Comparison of ENCODE assay signal across 22 cellular contexts in the genomic region with DNA sequence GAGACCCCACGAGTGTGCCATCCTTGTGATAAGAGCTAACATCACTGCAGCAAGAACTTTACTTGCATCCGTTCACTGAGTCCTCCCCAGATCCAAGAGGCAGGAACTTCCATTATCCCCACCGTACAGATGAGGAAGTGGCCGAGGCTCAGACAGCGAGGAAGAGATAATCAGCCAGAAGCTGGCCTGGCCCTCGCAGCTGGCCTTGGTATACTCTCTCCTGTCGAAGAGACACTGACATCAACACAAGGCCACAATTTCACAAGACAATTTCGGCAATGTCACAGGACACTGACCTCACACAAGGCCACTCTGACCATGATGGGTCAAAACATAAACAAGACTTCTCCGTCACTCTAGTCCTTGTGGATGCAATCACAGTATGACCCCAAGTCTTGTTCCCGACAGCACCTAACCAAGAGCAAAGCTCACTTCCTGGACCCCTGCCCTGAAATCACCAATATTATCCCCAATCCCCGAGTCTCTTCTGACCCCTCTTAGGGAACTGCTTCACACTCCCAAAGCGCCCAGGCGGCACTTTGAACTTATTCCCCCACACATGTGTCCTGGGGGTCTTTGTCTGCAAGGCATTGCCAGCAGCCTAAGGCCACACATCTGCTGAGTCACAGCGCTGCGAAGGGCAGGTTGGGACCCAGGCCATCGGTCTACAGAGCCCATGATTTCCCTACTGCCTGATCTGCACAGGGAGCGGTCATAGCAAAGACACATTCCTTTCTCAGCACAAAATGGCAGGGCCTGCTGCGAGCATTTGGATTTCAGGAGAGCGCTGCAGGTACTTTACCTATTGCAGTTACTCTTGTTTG. TPM values are rescaled to one million over a fixed set of nuclear protein-coding genes. Genes with fewer than 3 reads are reported as not detected.
DNase-seq lines count a peak whose midpoint lies in the region; ATAC-seq, FAIRE-seq and TF ChIP-seq lines count a peak whose summit lies in the region.
"Had no signal": no experiment of that assay in that cellular context is flagged by ENCODE, and none has a peak within 500 bp of the region (broad histone marks: within the 10 kb centered on the region; RNA-seq: fewer than 3 reads in every experiment).

No MANE protein-coding gene starts in this region.

- H3K9me3 ChIP-seq in ES-I3 (ENCODE audit: control insufficient read depth, insufficient read depth, low read length) (no peaks in the 10 kb centered on the region), T-helper 17 cell (ENCODE audit: control insufficient read depth, low read length, poor library complexity, severe bottlenecking) (no peaks in the 10 kb centered on the region), endothelial cell of umbilical vein (replicated peaks; ENCODE audit: control insufficient read depth, insufficient read depth, low read length) (no peaks in the 10 kb centered on the region), left ventricle myocardium inferior (replicated peaks) (no peaks in the 10 kb centered on the region)
- H3K9me3 ChIP-seq in naive thymus-derived CD4-positive, alpha-beta T cell (ENCODE audit: control insufficient read depth in 2 of 3, low read length in 3 of 3): no peaks in the 10 kb centered on the region
- H3K9me3 ChIP-seq: esophagus muscularis mucosa, MG63, sigmoid colon, tibial artery had no signal

- H3K36me3 Mint-ChIP-seq in T-helper 17 cell (ENCODE audit: low read depth): no peaks in the 10 kb centered on the region
- peaks cover 0 to 4% (median 0%) of the 10 kb centered on the region in 5 donors for H3K36me3 Mint-ChIP-seq in naive thymus-derived CD4-positive, alpha-beta T cell
- no peaks in the 10 kb centered on the region for H3K36me3 Mint-ChIP-seq in activated naive CD8-positive, alpha-beta T cell treated with anti-CD3 and anti-CD28 coated beads for 36 hours

- peak overlapping the region; percentile 4 for H2AFZ ChIP-seq in endothelial cell of umbilical vein (ENCODE audit: low read depth, low read length)

- TF ChIP-seq CTCF in endothelial cell of umbilical vein (IDR thresholded peaks at IDR 0.05; ENCODE audit: extremely low read depth in 1 of 2, insufficient read depth in 1 of 2, low read depth in 1 of 2, low read length in 2 of 2) (no peak), left ventricle myocardium inferior (IDR thresholded peaks at IDR 0.05; ENCODE audit: borderline replicate concordance) (no peak)

- H3K9me3 Mint-ChIP-seq in naive thymus-derived CD4-positive, alpha-beta T cell: no peaks in the 10 kb centered on the region
- no peaks in the 10 kb centered on the region for H3K9me3 Mint-ChIP-seq in activated naive CD8-positive, alpha-beta T cell treated with anti-CD3 and anti-CD28 coated beads for 36 hours

- TF ChIP-seq POLR2A in endothelial cell of umbilical vein (IDR thresholded peaks at IDR 0.05; ENCODE audit: low read depth, low read length): no peak

- H3K36me3 ChIP-seq in ES-I3 (ENCODE audit: insufficient read depth, low read length): no peaks in the 10 kb centered on the region
- no peaks in the 10 kb centered on the region for H3K36me3 ChIP-seq in endothelial cell of umbilical vein (ENCODE audit: control insufficient read depth in 2 of 2, extremely low read depth in 1 of 2, insufficient read depth in 2 of 2, low read length in 2 of 2)
- H3K36me3 ChIP-seq in naive thymus-derived CD4-positive, alpha-beta T cell (ENCODE audit: control insufficient read depth in 2 of 3, insufficient read depth in 3 of 3, low read length in 3 of 3): no peaks in the 10 kb centered on the region
- no peaks in the 10 kb centered on the region for H3K36me3 ChIP-seq in left ventricle myocardium inferior
- H3K36me3 ChIP-seq: esophagus muscularis mucosa, MG63, sigmoid colon, tibial artery had no signal

- no peaks in the 10 kb centered on the region for H3K79me2 ChIP-seq in endothelial cell of umbilical vein (ENCODE audit: control insufficient read depth, insufficient read depth, low read length)

- DNase-seq in T-helper 17 cell (no peak), endothelial cell of umbilical vein (ENCODE audit: low read depth, low spot score) (no peak), NCI-H526 (lab: John Stamatoyannopoulos, UW) (no peak), left ventricle myocardium inferior (no peak), HuH-7 (ENCODE audit: low spot score) (no peak)
- DNase-seq in naive thymus-derived CD4-positive, alpha-beta T cell: no peak
- no peak for DNase-seq in activated naive CD8-positive, alpha-beta T cell treated with anti-CD3 and anti-CD28 coated beads for 36 hours
- DNase-seq: activated CD8-positive, alpha-beta T cell treated with anti-CD3 and anti-CD28 coated beads, Interleukin-2, amount 10 ng/mL, durations not matched to agents 7 days and 5 days; activated gamma-delta T cell treated with Interleukin-2 at 50 U/mL for 16 hours; cortex of kidney; GF-D8; MG63; NCI-H2029; NCI-H69; sigmoid colon; stimulated activated CD4-positive, alpha-beta T cell treated with anti-CD3 and anti-CD28 coated beads, Interleukin-4, amount 100 ng/mL, for 4 hours; T-helper 9 cell; tibial artery had no signal

- H3K4me2 ChIP-seq in endothelial cell of umbilical vein (ENCODE audit: insufficient read depth, low read length): no peak overlapping the region

- intact Hi-C loops in endothelial cell of umbilical vein (cut with micrococcal nuclease) (no loop called here), left ventricle myocardium inferior (cut with micrococcal nuclease) (no loop called here)
- intact Hi-C loops in naive thymus-derived CD4-positive, alpha-beta T cell (cut with micrococcal nuclease): no loop called here

- no peak for FAIRE-seq in endothelial cell of umbilical vein (lab: Jason Lieb, UNC)

- peak overlapping the region; percentile 6 for H3K27ac Mint-ChIP-seq in T-helper 17 cell
- peak overlapping the region in 1 of 9 donors; percentile 43 for H3K27ac Mint-ChIP-seq in naive thymus-derived CD4-positive, alpha-beta T cell
- no peak overlapping the region for H3K27ac Mint-ChIP-seq in activated naive CD8-positive, alpha-beta T cell treated with anti-CD3 and anti-CD28 coated beads for 36 hours
- H3K27ac Mint-ChIP-seq: activated CD8-positive, alpha-beta T cell treated with anti-CD3 and anti-CD28 coated beads, Interleukin-2, amount 10 ng/mL, durations not matched to agents 7 days and 5 days had no signal

- dilution Hi-C loops in endothelial cell of umbilical vein (cut with MboI; ENCODE audit: extremely low pct_ligation_motif_present, low sequenced_read_pairs): no loop called here

- POLR2A ChIA-PET in endothelial cell of umbilical vein (lab: Charles Lee): no interaction called here
- POLR2A ChIA-PET in naive thymus-derived CD4-positive, alpha-beta T cell (lab: Charles Lee): no interaction called here

- H3K9me1 ChIP-seq in endothelial cell of umbilical vein (replicated peaks; ENCODE audit: control insufficient read depth, extremely low read depth, insufficient read depth, low read length): no peaks in the 10 kb centered on the region

- H3K4me3 Mint-ChIP-seq in T-helper 17 cell: no peak overlapping the region
- H3K4me3 Mint-ChIP-seq in naive thymus-derived CD4-positive, alpha-beta T cell: no peak overlapping the region
- H3K4me3 Mint-ChIP-seq in activated naive CD8-positive, alpha-beta T cell treated with anti-CD3 and anti-CD28 coated beads for 36 hours: no peak overlapping the region
- H3K4me3 Mint-ChIP-seq: activated CD8-positive, alpha-beta T cell treated with anti-CD3 and anti-CD28 coated beads, Interleukin-2, amount 10 ng/mL, durations not matched to agents 7 days and 5 days had no signal

- H3K4me1 ChIP-seq in ES-I3 (ENCODE audit: insufficient read depth, low read length): peaks cover 31% of the 10 kb centered on the region
- no peaks in the 10 kb centered on the region for H3K4me1 ChIP-seq in endothelial cell of umbilical vein (ENCODE audit: control insufficient read depth, extremely low read depth, insufficient read depth, low read length)
- H3K4me1 ChIP-seq in naive thymus-derived CD4-positive, alpha-beta T cell (ENCODE audit: control insufficient read depth in 2 of 2, insufficient read depth in 2 of 2, low read length in 2 of 2): no peaks in the 10 kb centered on the region
- H3K4me1 ChIP-seq in left ventricle myocardium inferior: no peaks in the 10 kb centered on the region
- H3K4me1 ChIP-seq: esophagus muscularis mucosa, tibial artery had no signal

- H3K27ac ChIP-seq in endothelial cell of umbilical vein (ENCODE audit: insufficient read depth, low read depth, low read length): no peak overlapping the region
- no peak overlapping the region for H3K27ac ChIP-seq in naive thymus-derived CD4-positive, alpha-beta T cell (ENCODE audit: low read depth, low read length)
- H3K27ac ChIP-seq in left ventricle myocardium inferior (replicated peaks): no peak overlapping the region
- H3K27ac ChIP-seq: esophagus muscularis mucosa, RWPE1, sigmoid colon, tibial artery had no signal

- H3K9ac ChIP-seq in ES-I3 (ENCODE audit: low read depth, low read length): peak overlapping the region; percentile 39
- H3K9ac ChIP-seq in endothelial cell of umbilical vein (replicated peaks; ENCODE audit: extremely low read depth, insufficient read depth, low read length): no peak overlapping the region

- H3K27me3 ChIP-seq in endothelial cell of umbilical vein (ENCODE audit: control insufficient read depth in 2 of 2, insufficient read depth in 2 of 2, low read length in 2 of 2) (no peaks in the 10 kb centered on the region), left ventricle myocardium inferior (ENCODE audit: low read depth) (peaks cover 15% of the 10 kb centered on the region)
- H3K27me3 ChIP-seq in naive thymus-derived CD4-positive, alpha-beta T cell (ENCODE audit: control insufficient read depth in 2 of 2, insufficient read depth in 2 of 2, low read length in 2 of 2): no peaks in the 10 kb centered on the region
- H3K27me3 ChIP-seq: sigmoid colon had no signal

- CTCF ChIA-PET in endothelial cell of umbilical vein (lab: Charles Lee): interaction anchor here (0.8 kb wide), 1 partner anchor 13 kb away, joined by 3 read pairs; no protein-coding TSS in a partner anchor
- CTCF ChIA-PET in naive thymus-derived CD4-positive, alpha-beta T cell (lab: Charles Lee): no interaction called here

- peak; percentile 20 for ATAC-seq in T-helper 17 cell
- peak; percentile 48 for ATAC-seq in naive thymus-derived CD4-positive, alpha-beta T cell
- ATAC-seq: activated CD8-positive, alpha-beta T cell treated with anti-CD3 and anti-CD28 coated beads, Interleukin-2, amount 10 ng/mL, durations not matched to agents 7 days and 5 days had no signal

- H3K27me3 Mint-ChIP-seq in T-helper 17 cell: peaks cover 31% of the 10 kb centered on the region
- peaks cover 0 to 22% (median 13%) of the 10 kb centered on the region in 5 donors for H3K27me3 Mint-ChIP-seq in naive thymus-derived CD4-positive, alpha-beta T cell
- peaks cover 17% of the 10 kb centered on the region for H3K27me3 Mint-ChIP-seq in activated naive CD8-positive, alpha-beta T cell treated with anti-CD3 and anti-CD28 coated beads for 36 hours

- H3K4me3 ChIP-seq in endothelial cell of umbilical vein (replicated peaks in 1 of 3; ENCODE audit: insufficient read depth in 1 of 3, low read depth in 1 of 3, low read length in 3 of 3) (no peak overlapping the region), left ventricle myocardium inferior (no peak overlapping the region)
- H3K4me3 ChIP-seq in naive thymus-derived CD4-positive, alpha-beta T cell (ENCODE audit: low read length): no peak overlapping the region
- H3K4me3 ChIP-seq: esophagus muscularis mucosa, lung, MG63, sigmoid colon, tibial artery had no signal

- BruUV-seq in endothelial cell of umbilical vein (replicated peaks; lab: Mats Ljungman, UMichigan): no TSS peak

- H4K20me1 ChIP-seq in endothelial cell of umbilical vein (replicated peaks; ENCODE audit: control insufficient read depth, extremely low read depth, insufficient read depth, low read length): no peaks in the 10 kb centered on the region

- H3K4me1 Mint-ChIP-seq in T-helper 17 cell: peaks cover 2% of the 10 kb centered on the region
- peaks cover 0 to 6% (median 0%) of the 10 kb centered on the region in 7 donors for H3K4me1 Mint-ChIP-seq in naive thymus-derived CD4-positive, alpha-beta T cell
- no peaks in the 10 kb centered on the region for H3K4me1 Mint-ChIP-seq in activated naive CD8-positive, alpha-beta T cell treated with anti-CD3 and anti-CD28 coated beads for 36 hours

RNA-seq across cellular contexts. Expression of a gene that starts 14.8 kb away (rescaled TPM):
- total RNA-seq in T-helper 17 cell (10 to 100 TPM; 23.7 to 30.8 TPM), endothelial cell of umbilical vein (47.8 and 48.9 TPM in 2 replicates), left ventricle myocardium inferior (72.6 TPM)
- polyA plus RNA-seq in endothelial cell of umbilical vein: 13.1 and 17.9 TPM in 2 replicates
- 26.5 and 32.2 TPM in 2 replicates for polyA plus RNA-seq in endothelial cell of umbilical vein (2011; cell fraction: cytosol; rRNA removed)
- 21.8 and 26.6 TPM in 2 replicates for polyA plus RNA-seq in endothelial cell of umbilical vein (2011; cell fraction: nucleus; rRNA removed)
- 38.3 and 39.6 TPM in 2 replicates for polyA plus RNA-seq in endothelial cell of umbilical vein (2012)
- polyA minus RNA-seq in endothelial cell of umbilical vein: 15.8 and 16.0 TPM in 2 replicates
- polyA minus RNA-seq in endothelial cell of umbilical vein (2011; cell fraction: cytosol; rRNA and poly(A)+ RNA removed): 28.3 TPM
- polyA minus RNA-seq in endothelial cell of umbilical vein (2011; cell fraction: nucleus; rRNA and poly(A)+ RNA removed): 14.0 and 22.9 TPM in 2 replicates
- total RNA-seq in naive thymus-derived CD4-positive, alpha-beta T cell: 10 to 100 TPM; 23.0 to 37.0 (median 27.6) TPM
- 10 to 100 TPM; 21.9 to 24.3 TPM for polyA plus RNA-seq in naive thymus-derived CD4-positive, alpha-beta T cell
- 10 to 100 TPM; 38.4 to 40.6 TPM for total RNA-seq in activated naive CD8-positive, alpha-beta T cell treated with anti-CD3 and anti-CD28 coated beads for 36 hours
